ENCODE assay signal across 10 cellular contexts in genomic region chr19:35155981-35156672, GRCh38. TPM values are rescaled to one million over a fixed set of nuclear protein-coding genes. Genes with fewer than 3 reads are reported as not detected.
A peak's percentile ranks its signal among the peaks of the same experiment; 100 is the strongest.
DNase-seq lines count a peak whose midpoint lies in the region; ATAC-seq and TF ChIP-seq lines count a peak whose summit lies in the region.
"Had no signal": no experiment of that assay in that cellular context is flagged by ENCODE, and none has a peak within 500 bp of the region (broad histone marks: within the 10 kb centered on the region; RNA-seq: fewer than 3 reads in every experiment).

No MANE protein-coding gene starts in this region.

- intact Hi-C loops in activated CD4-positive, alpha-beta T cell treated with anti-CD3 and anti-CD28 coated beads, Interleukin-2, amount 10 ng/mL, durations not matched to agents 24 days and 14 days (cut with micrococcal nuclease): loop anchor here (1.0 to 2.0 kb wide), 2 partner anchors 15 to 113 kb away; partner anchors contain the start of gene USF2

- CTCF ChIA-PET in WTC11 (lab: Charles Lee): interaction anchor here (1.0 kb wide), 1 partner anchor 15 kb away, joined by 3 read pairs; no protein-coding TSS in a partner anchor

- H3K4me1 Mint-ChIP-seq in activated CD4-positive, alpha-beta T cell treated with anti-CD3 and anti-CD28 coated beads, Interleukin-2, amount 10 ng/mL, durations not matched to agents 24 days and 14 days: peaks cover 45% of the 10 kb centered on the region
- H3K4me1 Mint-ChIP-seq in WTC11: peaks cover 43% of the 10 kb centered on the region
- peaks cover 53% of the 10 kb centered on the region for H3K4me1 Mint-ChIP-seq in stimulated activated naive CD8-positive, alpha-beta T cell treated with anti-CD3 and anti-CD28 coated beads, Interleukin-15, amount 100 ng/mL, for 72 hours

- TF ChIP-seq CTCF in WTC11 (IDR thresholded peaks at IDR 0.05) (no peak), foreskin fibroblast (IDR thresholded peaks at IDR 0.05; ENCODE audit: low read depth, low read length) (no peak)

- H3K9me3 Mint-ChIP-seq in activated CD4-positive, alpha-beta T cell treated with anti-CD3 and anti-CD28 coated beads, Interleukin-2, amount 10 ng/mL, durations not matched to agents 24 days and 14 days: peaks cover 4% of the 10 kb centered on the region
- no peaks in the 10 kb centered on the region for H3K9me3 Mint-ChIP-seq in WTC11
- H3K9me3 Mint-ChIP-seq in stimulated activated naive CD8-positive, alpha-beta T cell treated with anti-CD3 and anti-CD28 coated beads, Interleukin-15, amount 100 ng/mL, for 72 hours: peaks cover under 1 to 1% of the 10 kb centered on the region in 2 donors

- peak overlapping the region; percentile 100 for H3K4me3 Mint-ChIP-seq in activated CD4-positive, alpha-beta T cell treated with anti-CD3 and anti-CD28 coated beads, Interleukin-2, amount 10 ng/mL, durations not matched to agents 24 days and 14 days
- H3K4me3 Mint-ChIP-seq in WTC11: peak overlapping the region; percentile 97
- H3K4me3 Mint-ChIP-seq in stimulated activated naive CD8-positive, alpha-beta T cell treated with anti-CD3 and anti-CD28 coated beads, Interleukin-15, amount 100 ng/mL, for 72 hours: peak overlapping the region; percentile 97 to 100

- peak overlapping the region; percentile 100 for H3K27ac Mint-ChIP-seq in activated CD4-positive, alpha-beta T cell treated with anti-CD3 and anti-CD28 coated beads, Interleukin-2, amount 10 ng/mL, durations not matched to agents 24 days and 14 days
- H3K27ac Mint-ChIP-seq in WTC11: peak overlapping the region; percentile 50; the same call in 1 of the 2 replicates
- H3K27ac Mint-ChIP-seq in stimulated activated naive CD8-positive, alpha-beta T cell treated with anti-CD3 and anti-CD28 coated beads, Interleukin-15, amount 100 ng/mL, for 72 hours: peak overlapping the region; percentile 97 to 100

- peaks cover 4% of the 10 kb centered on the region for H3K27me3 Mint-ChIP-seq in activated CD4-positive, alpha-beta T cell treated with anti-CD3 and anti-CD28 coated beads, Interleukin-2, amount 10 ng/mL, durations not matched to agents 24 days and 14 days
- H3K27me3 Mint-ChIP-seq in WTC11 (ENCODE audit: low read depth): no peaks in the 10 kb centered on the region
- H3K27me3 Mint-ChIP-seq in stimulated activated naive CD8-positive, alpha-beta T cell treated with anti-CD3 and anti-CD28 coated beads, Interleukin-15, amount 100 ng/mL, for 72 hours: no peaks in the 10 kb centered on the region

- ATAC-seq in WTC11 (no peak), HG02973 (IDR thresholded peaks at IDR 0.05; ENCODE audit: unreplicated experiment) (no peak), GM18909 (IDR thresholded peaks at IDR 0.05; ENCODE audit: poor library complexity, unreplicated experiment) (no peak)
- ATAC-seq in stimulated activated naive CD8-positive, alpha-beta T cell treated with anti-CD3 and anti-CD28 coated beads, Interleukin-15, amount 100 ng/mL, for 72 hours: no peak

- POLR2A ChIA-PET in WTC11 (lab: Charles Lee): no interaction called here

- peaks cover 61% of the 10 kb centered on the region for H3K36me3 Mint-ChIP-seq in activated CD4-positive, alpha-beta T cell treated with anti-CD3 and anti-CD28 coated beads, Interleukin-2, amount 10 ng/mL, durations not matched to agents 24 days and 14 days (ENCODE audit: low read depth)
- peaks cover 50% of the 10 kb centered on the region for H3K36me3 Mint-ChIP-seq in WTC11

- DNase-seq in activated CD4-positive, alpha-beta T cell treated with anti-CD3 and anti-CD28 coated beads, Interleukin-2, amount 10 ng/mL, durations not matched to agents 24 days and 14 days: no peak
- no peak for DNase-seq in activated CD4-positive, alpha-beta T cell treated with anti-CD3 and anti-CD28 coated beads, Interleukin-2, amount 50 U/mL, for 48 hours
- DNase-seq in WTC11 (ENCODE audit: low spot score) (no peak), foreskin fibroblast (no peak), SKM-1 treated with dmso at 0.1 percent for 144 hours (lab: John Stamatoyannopoulos, UW; ENCODE audit: unreplicated experiment) (no peak)
- DNase-seq in stimulated activated naive CD8-positive, alpha-beta T cell treated with anti-CD3 and anti-CD28 coated beads, Interleukin-15, amount 100 ng/mL, for 72 hours: no peak

- H3K4me3 ChIP-seq in foreskin fibroblast (ENCODE audit: low read depth in 1 of 2, low read length in 2 of 2): peak overlapping the region; percentile 83 to 96

TF ChIP-seq in WTC11, 78 proteins besides CTCF, POLR2A, EP300 and RAD21:
- TF ChIP-seq CREM (CRISPR knock-in tag; IDR thresholded peaks at IDR 0.05) (no peak), GABPB1 (CRISPR knock-in tag; IDR thresholded peaks at IDR 0.05) (no peak), SP1 (CRISPR knock-in tag; conservative IDR thresholded peaks at IDR 0.05) (no peak), TP53 (CRISPR knock-in tag; IDR thresholded peaks at IDR 0.05) (no peak)

RNA-seq across cellular contexts. Expression of gene FXYD5, which starts 1.6 kb away (rescaled TPM):
- total RNA-seq in activated CD4-positive, alpha-beta T cell treated with anti-CD3 and anti-CD28 coated beads, Interleukin-2, amount 10 ng/mL, durations not matched to agents 24 days and 14 days: 273 and 286 TPM in 2 replicates
- total RNA-seq in WTC11 (2021): 114 to 135 TPM (median 128 TPM) in 3 replicates

RNA-seq across cellular contexts. Expression of gene FXYD7, which starts 13.1 kb away (rescaled TPM):
- total RNA-seq in activated CD4-positive, alpha-beta T cell treated with anti-CD3 and anti-CD28 coated beads, Interleukin-2, amount 10 ng/mL, durations not matched to agents 24 days and 14 days: 0.23 TPM in 1 of 2 replicates, not detected in the other
- total RNA-seq in WTC11 (2021): 16.7 to 16.9 TPM (median 16.9 TPM) in 3 replicates
- total RNA-seq: esophagus mucosa had no signal

RNA-seq across cellular contexts. Expression of gene FXYD1, which starts 17.5 kb away (rescaled TPM):
- 0.79 TPM in 1 of 2 replicates, not detected in the other for total RNA-seq in activated CD4-positive, alpha-beta T cell treated with anti-CD3 and anti-CD28 coated beads, Interleukin-2, amount 10 ng/mL, durations not matched to agents 24 days and 14 days
- total RNA-seq in WTC11 (2021): 11.3 to 13.4 TPM (median 13.3 TPM) in 3 replicates

RNA-seq across cellular contexts. Expression of gene LGI4, which starts 21.3 kb away (rescaled TPM):
- total RNA-seq in activated CD4-positive, alpha-beta T cell treated with anti-CD3 and anti-CD28 coated beads, Interleukin-2, amount 10 ng/mL, durations not matched to agents 24 days and 14 days: 0.07 and 0.16 TPM in 2 replicates
- total RNA-seq in WTC11 (2021): 14.2 to 15.7 TPM (median 15.1 TPM) in 3 replicates

RNA-seq across cellular contexts. Expression of gene FXYD3, which starts 40.5 kb away (rescaled TPM):
- total RNA-seq in activated CD4-positive, alpha-beta T cell treated with anti-CD3 and anti-CD28 coated beads, Interleukin-2, amount 10 ng/mL, durations not matched to agents 24 days and 14 days: not detected in 2 replicates
- 1.0 to 1.8 TPM (median 1.2 TPM) in 3 replicates for total RNA-seq in WTC11 (2021)
- total RNA-seq: posterior vena cava had no signal

Comparison
In these comparisons a context has a peak if more than half of its experiments do, and no peak if none do; other contexts are left out.
1. H3K27ac Mint-ChIP-seq: peak in every context shown above with its lines; median percentile 100 in activated CD4-positive, alpha-beta T cell treated with anti-CD3 and anti-CD28 coated beads, Interleukin-2, amount 10 ng/mL, durations not matched to agents 24 days and 14 days; 98 in stimulated activated naive CD8-positive, alpha-beta T cell treated with anti-CD3 and anti-CD28 coated beads, Interleukin-15, amount 100 ng/mL, for 72 hours; 50 in WTC11.
2. RNA of gene FXYD7, which starts 13.1 kb away (total RNA-seq): 16.7 to 16.9 TPM in WTC11; 0.23 TPM in activated CD4-positive, alpha-beta T cell treated with anti-CD3 and anti-CD28 coated beads, Interleukin-2, amount 10 ng/mL, durations not matched to agents 24 days and 14 days; every median in the first group is over 10 times any median in the second.
3. Peak in every context shown above with its lines, with median percentiles within 50 percentile points of each other: H3K4me3 Mint-ChIP-seq.